In genomic region chr2:152583512-152584188, GRCh38 we compare ENCODE assay signal across 1 cellular context.
TF ChIP-seq lines count a peak whose summit lies in the region.

No MANE protein-coding gene starts in this region.

TF ChIP-seq in K562, 482 proteins besides CTCF, POLR2A, EP300 and RAD21 (continued from another document and continues in another):
- TF ChIP-seq MNT (conservative IDR thresholded peaks at IDR 0.05) = no peak
- no peak for TF ChIP-seq HOMEZ (CRISPR knock-in tag; IDR thresholded peaks at IDR 0.05)
- TF ChIP-seq PML (IDR thresholded peaks at IDR 0.05; ENCODE audit: low read length) = 0 out of 2 replicates have a peak, but pooled peaks have one; percentile 35
- TF ChIP-seq ZNF655 (CRISPR knock-in tag; IDR thresholded peaks at IDR 0.05) = no peak
- TF ChIP-seq, protein P1, sequence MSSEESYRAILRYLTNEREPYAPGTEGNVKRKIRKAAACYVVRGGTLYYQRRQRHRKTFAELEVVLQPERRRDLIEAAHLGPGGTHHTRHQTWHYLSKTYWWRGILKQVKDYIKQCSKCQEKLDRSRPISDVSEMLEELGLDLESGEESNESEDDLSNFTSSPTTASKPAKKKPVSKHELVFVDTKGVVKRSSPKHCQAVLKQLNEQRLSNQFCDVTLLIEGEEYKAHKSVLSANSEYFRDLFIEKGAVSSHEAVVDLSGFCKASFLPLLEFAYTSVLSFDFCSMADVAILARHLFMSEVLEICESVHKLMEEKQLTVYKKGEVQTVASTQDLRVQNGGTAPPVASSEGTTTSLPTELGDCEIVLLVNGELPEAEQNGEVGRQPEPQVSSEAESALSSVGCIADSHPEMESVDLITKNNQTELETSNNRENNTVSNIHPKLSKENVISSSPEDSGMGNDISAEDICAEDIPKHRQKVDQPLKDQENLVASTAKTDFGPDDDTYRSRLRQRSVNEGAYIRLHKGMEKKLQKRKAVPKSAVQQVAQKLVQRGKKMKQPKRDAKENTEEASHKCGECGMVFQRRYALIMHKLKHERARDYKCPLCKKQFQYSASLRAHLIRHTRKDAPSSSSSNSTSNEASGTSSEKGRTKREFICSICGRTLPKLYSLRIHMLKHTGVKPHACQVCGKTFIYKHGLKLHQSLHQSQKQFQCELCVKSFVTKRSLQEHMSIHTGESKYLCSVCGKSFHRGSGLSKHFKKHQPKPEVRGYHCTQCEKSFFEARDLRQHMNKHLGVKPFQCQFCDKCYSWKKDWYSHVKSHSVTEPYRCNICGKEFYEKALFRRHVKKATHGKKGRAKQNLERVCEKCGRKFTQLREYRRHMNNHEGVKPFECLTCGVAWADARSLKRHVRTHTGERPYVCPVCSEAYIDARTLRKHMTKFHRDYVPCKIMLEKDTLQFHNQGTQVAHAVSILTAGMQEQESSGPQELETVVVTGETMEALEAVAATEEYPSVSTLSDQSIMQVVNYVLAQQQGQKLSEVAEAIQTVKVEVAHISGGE (CRISPR knock-in tag; IDR thresholded peaks at IDR 0.05) = no peak
- peak; percentile 91 for TF ChIP-seq GATAD2A (IDR thresholded peaks at IDR 0.05)
- TF ChIP-seq BACH1 (tag; IDR thresholded peaks at IDR 0.05) = peak; percentile 61; the same call in 1 of the 2 replicates
- no peak for TF ChIP-seq GMEB1 (CRISPR knock-in tag; IDR thresholded peaks at IDR 0.05)
- no peak for TF ChIP-seq ID3 (CRISPR knock-in tag; IDR thresholded peaks at IDR 0.05)
- TF ChIP-seq ID3 (tag; IDR thresholded peaks at IDR 0.05) = no peak
- TF ChIP-seq MYNN (IDR thresholded peaks at IDR 0.05) = peak; percentile 82
- no peak for TF ChIP-seq MYNN (CRISPR knock-in tag; IDR thresholded peaks at IDR 0.05)
- no peak for TF ChIP-seq TAF15 (IDR thresholded peaks at IDR 0.05; ENCODE audit: low read depth, low read length)
- TF ChIP-seq, protein P2, sequence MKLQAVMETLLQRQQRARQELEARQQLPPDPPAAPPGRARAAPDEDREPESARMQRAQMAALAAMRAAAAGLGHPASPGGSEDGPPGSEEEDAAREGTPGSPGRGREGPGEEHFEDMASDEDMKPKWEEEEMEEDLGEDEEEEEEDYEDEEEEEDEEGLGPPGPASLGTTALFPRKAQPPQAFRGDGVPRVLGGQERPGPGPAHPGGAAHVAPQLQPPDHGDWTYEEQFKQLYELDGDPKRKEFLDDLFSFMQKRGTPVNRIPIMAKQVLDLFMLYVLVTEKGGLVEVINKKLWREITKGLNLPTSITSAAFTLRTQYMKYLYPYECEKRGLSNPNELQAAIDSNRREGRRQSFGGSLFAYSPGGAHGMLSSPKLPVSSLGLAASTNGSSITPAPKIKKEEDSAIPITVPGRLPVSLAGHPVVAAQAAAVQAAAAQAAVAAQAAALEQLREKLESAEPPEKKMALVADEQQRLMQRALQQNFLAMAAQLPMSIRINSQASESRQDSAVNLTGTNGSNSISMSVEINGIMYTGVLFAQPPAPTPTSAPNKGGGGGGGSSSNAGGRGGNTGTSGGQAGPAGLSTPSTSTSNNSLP (IDR thresholded peaks at IDR 0.05; ENCODE audit: borderline replicate concordance, low read depth, low read length) = peak; percentile 42; the same call in 1 of the 2 replicates
- TF ChIP-seq ZNF277 (CRISPR knock-in tag; IDR thresholded peaks at IDR 0.05; ENCODE audit: borderline replicate concordance) = no peak
- no peak for TF ChIP-seq XRCC4 (IDR thresholded peaks at IDR 0.05; ENCODE audit: extremely low read depth, insufficient read depth, insufficient read length)
- 0 out of 2 replicates have a peak, but pooled peaks have one; percentile 24 for TF ChIP-seq FOXM1 (IDR thresholded peaks at IDR 0.05; ENCODE audit: low read depth)
- TF ChIP-seq FOXM1 (CRISPR knock-in tag; IDR thresholded peaks at IDR 0.05; ENCODE audit: low read depth) = no peak
- TF ChIP-seq ILF3 (IDR thresholded peaks at IDR 0.05; ENCODE audit: borderline replicate concordance) = no peak
- no peak for TF ChIP-seq TFAM (CRISPR knock-in tag; conservative IDR thresholded peaks at IDR 0.05)
- TF ChIP-seq POLR2AphosphoS2 (IDR thresholded peaks at IDR 0.05; ENCODE audit: low read length) = no peak
- TF ChIP-seq MAFK (IDR thresholded peaks at IDR 0.05; ENCODE audit: low read length) = peak; percentile 85
- TF ChIP-seq RNF2 (IDR thresholded peaks at IDR 0.05) = peak; percentile 37; the same call in 1 of the 2 replicates
- TF ChIP-seq TAF1 (IDR thresholded peaks at IDR 0.05; ENCODE audit: control insufficient read depth, extremely low read depth, insufficient read depth, low read length, severe bottlenecking) = no peak
- peak; percentile 59 for TF ChIP-seq FOSL1 (tag; conservative IDR thresholded peaks at IDR 0.05)
- no peak for TF ChIP-seq DDX20 (tag; IDR thresholded peaks at IDR 0.05; ENCODE audit: low read depth)
- TF ChIP-seq ZSCAN29 (IDR thresholded peaks at IDR 0.05) = 0 out of 2 replicates have a peak, but pooled peaks have one; percentile 45
- TF ChIP-seq NONO (IDR thresholded peaks at IDR 0.05; ENCODE audit: low read depth in 2 of 2, low read length in 1 of 2) = no peak
- no peak for TF ChIP-seq CBX5 (IDR thresholded peaks at IDR 0.05; ENCODE audit: borderline replicate concordance, low read depth)
- no peak for TF ChIP-seq MTF1 (CRISPR knock-in tag; IDR thresholded peaks at IDR 0.05; ENCODE audit: borderline replicate concordance)
- no peak for TF ChIP-seq DMBX1 (CRISPR knock-in tag; IDR thresholded peaks at IDR 0.05; ENCODE audit: borderline replicate concordance)
- no peak for TF ChIP-seq MEF2A (IDR thresholded peaks at IDR 0.05; ENCODE audit: control insufficient read depth, low read depth, low read length)
- TF ChIP-seq HEY1 (CRISPR knock-in tag; IDR thresholded peaks at IDR 0.05; ENCODE audit: borderline replicate concordance) = no peak
- no peak for TF ChIP-seq KHSRP (IDR thresholded peaks at IDR 0.05)
- TF ChIP-seq NCOA1 (IDR thresholded peaks at IDR 0.05; ENCODE audit: low read depth) = peak; percentile 40; the same call in 1 of the 2 replicates
- no peak for TF ChIP-seq FOS (IDR thresholded peaks at IDR 0.05; ENCODE audit: extremely low read depth, insufficient read length)
- TF ChIP-seq PBX2 (CRISPR knock-in tag; IDR thresholded peaks at IDR 0.05; ENCODE audit: low read depth) = no peak
- peak; percentile 46; the same call in 1 of the 2 replicates for TF ChIP-seq PBX2 (tag; conservative IDR thresholded peaks at IDR 0.05; ENCODE audit: low read depth)
- peak; percentile 74 for TF ChIP-seq TCF3 (CRISPR knock-in tag; IDR thresholded peaks at IDR 0.05)
- no peak for TF ChIP-seq LARP7 (IDR thresholded peaks at IDR 0.05)
- TF ChIP-seq ATF7 (IDR thresholded peaks at IDR 0.05) = peak; percentile 24; the same call in 1 of the 2 replicates
- peak; percentile 94 for TF ChIP-seq DPF2 (IDR thresholded peaks at IDR 0.05)
- no peak for TF ChIP-seq BHLHE40 (IDR thresholded peaks at IDR 0.05; ENCODE audit: low read length)
- TF ChIP-seq U2AF2 (optimal IDR thresholded peaks at IDR 0.05; ENCODE audit: low read depth, low read length) = no peak
- no peak for TF ChIP-seq ZFP1 (CRISPR knock-in tag; IDR thresholded peaks at IDR 0.05)
- TF ChIP-seq CTBP1 (IDR thresholded peaks at IDR 0.05; ENCODE audit: borderline replicate concordance) = no peak; the same call in 1 of the 2 replicates
- TF ChIP-seq NR2C2 (CRISPR knock-in tag; IDR thresholded peaks at IDR 0.05) = no peak
- no peak for TF ChIP-seq NR2C2 (tag; IDR thresholded peaks at IDR 0.05)
- no peak for TF ChIP-seq TBL1XR1 (IDR thresholded peaks at IDR 0.05; ENCODE audit: low read length in 2 of 2)
- TF ChIP-seq ZNF696 (CRISPR knock-in tag; conservative IDR thresholded peaks at IDR 0.05) = no peak
- no peak for TF ChIP-seq ZKSCAN3 (CRISPR knock-in tag; IDR thresholded peaks at IDR 0.05)
- TF ChIP-seq HDAC1 (IDR thresholded peaks at IDR 0.05) = peak in 1 of 2 experiments; percentile 45; a peak in 1 of 4 replicates
- no peak for TF ChIP-seq ZNF24 (IDR thresholded peaks at IDR 0.05)
- TF ChIP-seq ZNF274 (IDR thresholded peaks at IDR 0.05; ENCODE audit: borderline replicate concordance, low read depth, low read length) = no peak
- TF ChIP-seq ZNF395 (CRISPR knock-in tag; IDR thresholded peaks at IDR 0.05) = no peak
- no peak for TF ChIP-seq BCL6 (CRISPR knock-in tag; IDR thresholded peaks at IDR 0.05)
